In genomic region chr12:122421815-122422737, GRCh38 we compare ENCODE assay signal across 8 cellular contexts. TPM values are rescaled to one million over a fixed set of nuclear protein-coding genes. Genes with fewer than 3 reads are reported as not detected.
DNase-seq lines count a peak whose midpoint lies in the region; ATAC-seq and TF ChIP-seq lines count a peak whose summit lies in the region.

Gene CLIP1 (minus strand): TSS chr12:122422669. CDS start chr12:122380452, 42,217 bp downstream.

- peaks cover under 1% of the 10 kb centered on the region for H3K36me3 ChIP-seq in lower lobe of right lung

- H3K4me1 ChIP-seq in lower lobe of right lung: peaks cover 31% of the 10 kb centered on the region

- H3K9me3 ChIP-seq in lower lobe of right lung: no peaks in the 10 kb centered on the region

- H3K4me3 Mint-ChIP-seq in activated CD4-positive, alpha-beta memory T cell treated with anti-CD3 and anti-CD28 coated beads for 36 hours: peak within 1 kb of the TSS; percentile 93

- peak within 1 kb of the TSS; percentile 98 for H3K27ac ChIP-seq in lower lobe of right lung

- no peaks in the 10 kb centered on the region for H3K27me3 ChIP-seq in lower lobe of right lung (ENCODE audit: low read depth)

- H3K9me3 Mint-ChIP-seq in activated CD4-positive, alpha-beta memory T cell treated with anti-CD3 and anti-CD28 coated beads for 36 hours: no peaks in the 10 kb centered on the region

- H3K36me3 Mint-ChIP-seq in activated CD4-positive, alpha-beta memory T cell treated with anti-CD3 and anti-CD28 coated beads for 36 hours: peaks cover 7% of the 10 kb centered on the region

- POLR2A ChIA-PET in activated CD4-positive, alpha-beta memory T cell treated with anti-CD3 and anti-CD28 coated beads for 36 hours (lab: Charles Lee): interaction anchor here (0.9 to 2.3 kb wide), 3 partner anchors 9 to 28 kb away, joined by 3 to 11 read pairs (median 11); no protein-coding TSS in a partner anchor

- CTCF ChIA-PET in activated CD4-positive, alpha-beta memory T cell treated with anti-CD3 and anti-CD28 coated beads for 36 hours (lab: Charles Lee): interaction anchor here (0.7 to 2.9 kb wide), 7 partner anchors 10 to 49 kb away, joined by 3 to 33 read pairs (median 3); no protein-coding TSS in a partner anchor

- H3K27ac Mint-ChIP-seq in activated CD4-positive, alpha-beta memory T cell treated with anti-CD3 and anti-CD28 coated beads for 36 hours: peak within 1 kb of the TSS; percentile 92

- H3K4me3 ChIP-seq in lower lobe of right lung: peak within 1 kb of the TSS; percentile 92

- peak; percentile 35 for DNase-seq in NK-92 treated with Interleukin-12 subunit alpha and Interleukin-12 subunit beta, amount 100 ng/mL, for 24 hours (lab: John Stamatoyannopoulos, UW)
- no peak for DNase-seq in NK-92 (lab: John Stamatoyannopoulos, UW; ENCODE audit: unreplicated experiment)
- DNase-seq in NCI-H2196 treated with DMSO at 0.1 percent for 48 hours (lab: John Stamatoyannopoulos, UW; ENCODE audit: unreplicated experiment): peak; percentile 39
- DNase-seq in activated CD4-positive, alpha-beta memory T cell treated with anti-CD3 and anti-CD28 coated beads for 36 hours: peak; percentile 68
- DNase-seq in ecto neural progenitor cell (ENCODE audit: low spot score): peak; percentile 87
- DNase-seq in lower lobe of right lung: peak; percentile 83
- peak; percentile 38 for DNase-seq in stimulated activated CD8-positive, alpha-beta memory T cell treated with anti-CD3 and anti-CD28 coated beads, Interleukin-12 subunit alpha, Interleukin-12 subunit beta, amount 100 ng/mL, for 4 hours (ENCODE audit: low read depth)

- intact Hi-C loops in activated CD4-positive, alpha-beta memory T cell treated with anti-CD3 and anti-CD28 coated beads for 36 hours (cut with micrococcal nuclease): loop anchor here (1.0 to 2.0 kb wide), 4 partner anchors 9 to 49 kb away; no protein-coding TSS in a partner anchor
- intact Hi-C loops in lower lobe of right lung (cut with DNase I): no loop called here

- peak; percentile 59 for ATAC-seq in HG02763 (IDR thresholded peaks at IDR 0.05; ENCODE audit: unreplicated experiment)
- peak; percentile 89 to 93 for ATAC-seq in lower lobe of right lung

- no peaks in the 10 kb centered on the region for H3K27me3 Mint-ChIP-seq in activated CD4-positive, alpha-beta memory T cell treated with anti-CD3 and anti-CD28 coated beads for 36 hours

- peaks cover 48% of the 10 kb centered on the region for H3K4me1 Mint-ChIP-seq in activated CD4-positive, alpha-beta memory T cell treated with anti-CD3 and anti-CD28 coated beads for 36 hours (ENCODE audit: low read depth)

- TF ChIP-seq CTCF in lower lobe of right lung (IDR thresholded peaks at IDR 0.05): peak; percentile 54

RNA-seq across cellular contexts. Expression of gene CLIP1, which starts in this region (rescaled TPM):
- total RNA-seq in activated CD4-positive, alpha-beta memory T cell treated with anti-CD3 and anti-CD28 coated beads for 36 hours: 10 to 100 TPM; 69.2 to 71.8 TPM
- total RNA-seq in lower lobe of right lung: 78.2 TPM
